18 cellular contexts compared by ENCODE assay signal in the genomic region with DNA sequence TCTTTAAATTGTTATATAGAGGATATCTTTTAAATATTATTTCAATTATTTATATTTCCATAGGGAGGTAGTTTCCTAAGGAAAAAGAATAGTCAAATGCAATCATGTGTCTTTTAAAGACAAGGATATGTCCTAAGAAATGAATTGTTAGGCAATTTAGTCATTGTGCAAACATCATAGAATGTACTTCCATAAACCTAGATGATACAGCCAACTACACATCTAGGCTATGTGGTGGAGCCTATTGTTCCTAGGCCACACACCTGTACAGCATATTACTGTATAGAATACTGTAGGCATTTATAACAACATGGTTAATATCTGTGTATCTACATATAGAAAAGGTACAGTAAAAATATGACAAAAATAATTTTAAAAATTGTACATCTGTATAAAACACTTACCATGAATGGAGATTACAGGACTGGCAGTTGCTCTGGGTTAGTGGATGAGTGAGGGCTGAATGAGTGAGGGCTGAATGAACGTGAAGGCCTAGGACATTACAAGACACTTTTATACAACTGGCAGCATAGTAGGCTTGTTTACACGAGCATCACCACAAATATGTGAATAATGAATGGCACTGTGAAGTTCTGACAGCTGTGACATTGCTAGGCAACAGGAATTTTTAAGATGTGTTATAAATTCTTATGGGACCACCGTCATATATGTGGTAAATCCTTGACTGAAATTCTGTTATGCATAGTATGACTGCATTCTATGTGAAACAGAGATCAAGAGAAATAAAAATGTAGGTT.
DNase-seq lines count a peak whose midpoint lies in the region; ATAC-seq and TF ChIP-seq lines count a peak whose summit lies in the region.
"Had no signal": no experiment of that assay in that cellular context is flagged by ENCODE, and none has a peak within 500 bp of the region (broad histone marks: within the 10 kb centered on the region; RNA-seq: fewer than 3 reads in every experiment).

No MANE protein-coding gene starts in this region.

- H3K9me3 ChIP-seq in adipocyte (ENCODE audit: control insufficient read depth, low read length), result no peaks in the 10 kb centered on the region
- H3K9me3 ChIP-seq: BLaER1 treated with 17β-estradiol and CSF1 and Interleukin-3, amounts not matched to agents 10 nM and 100 nM had no signal

- no peak overlapping the region for H3K9ac ChIP-seq in adipocyte (ENCODE audit: low read length)
- H3K9ac ChIP-seq: BLaER1 treated with 17β-estradiol and CSF1 and Interleukin-3, amounts not matched to agents 10 nM and 100 nM had no signal

- ATAC-seq in GM21447 (IDR thresholded peaks at IDR 0.05; ENCODE audit: unreplicated experiment) (no peak), HG03378 (IDR thresholded peaks at IDR 0.05; ENCODE audit: unreplicated experiment) (no peak), GM18868 (IDR thresholded peaks at IDR 0.05; ENCODE audit: unreplicated experiment) (no peak)
- ATAC-seq: CD8-positive, alpha-beta T cell had no signal

- no peaks in the 10 kb centered on the region for H3K27me3 ChIP-seq in adipocyte (replicated peaks; ENCODE audit: control insufficient read depth, insufficient read depth, low read length)
- H3K27me3 ChIP-seq: BLaER1 treated with 17β-estradiol and CSF1 and Interleukin-3, amounts not matched to agents 10 nM and 100 nM had no signal

- TF ChIP-seq CTCF in epithelial cell of esophagus (IDR thresholded peaks at IDR 0.05; ENCODE audit: insufficient read depth, low read depth, low read length, missing control alignments), result no peak

- DNase-seq in LHCN-M2 (ENCODE audit: low read depth), result peak; percentile 65
- DNase-seq in adipocyte (ENCODE audit: low read depth), result peak; percentile 1
- peak; percentile 24 for DNase-seq in epithelial cell of esophagus (ENCODE audit: low read depth)
- no peak for DNase-seq in GM03348 (ENCODE audit: low spot score)
- DNase-seq: Calu3; CD8-positive, alpha-beta T cell; H9; Kasumi-1; NCI-H1092 treated with DMSO at 0.1 percent for 48 hours; NCI-H1694; NCI-H2081 treated with DMSO at 0.1 percent for 48 hours; NCI-H748 treated with DMSO at 0.1 percent for 48 hours; RPMI8226; SIG-M5 had no signal

- H3K36me3 ChIP-seq in adipocyte (ENCODE audit: control insufficient read depth, insufficient read depth, low read length, severe bottlenecking), result no peaks in the 10 kb centered on the region
- H3K36me3 ChIP-seq: BLaER1 treated with 17β-estradiol and CSF1 and Interleukin-3, amounts not matched to agents 10 nM and 100 nM had no signal

- H3K4me1 ChIP-seq in adipocyte (ENCODE audit: control insufficient read depth, insufficient read depth, low read length), result no peaks in the 10 kb centered on the region
- H3K4me1 ChIP-seq: BLaER1 treated with 17β-estradiol and CSF1 and Interleukin-3, amounts not matched to agents 10 nM and 100 nM had no signal

- no peak overlapping the region for H3K4me3 ChIP-seq in adipocyte (ENCODE audit: low read length)
- no peak overlapping the region for H3K4me3 ChIP-seq in epithelial cell of esophagus (ENCODE audit: low read length)
- H3K4me3 ChIP-seq: BLaER1 treated with 17β-estradiol and CSF1 and Interleukin-3, amounts not matched to agents 10 nM and 100 nM had no signal
